In the genomic region with DNA sequence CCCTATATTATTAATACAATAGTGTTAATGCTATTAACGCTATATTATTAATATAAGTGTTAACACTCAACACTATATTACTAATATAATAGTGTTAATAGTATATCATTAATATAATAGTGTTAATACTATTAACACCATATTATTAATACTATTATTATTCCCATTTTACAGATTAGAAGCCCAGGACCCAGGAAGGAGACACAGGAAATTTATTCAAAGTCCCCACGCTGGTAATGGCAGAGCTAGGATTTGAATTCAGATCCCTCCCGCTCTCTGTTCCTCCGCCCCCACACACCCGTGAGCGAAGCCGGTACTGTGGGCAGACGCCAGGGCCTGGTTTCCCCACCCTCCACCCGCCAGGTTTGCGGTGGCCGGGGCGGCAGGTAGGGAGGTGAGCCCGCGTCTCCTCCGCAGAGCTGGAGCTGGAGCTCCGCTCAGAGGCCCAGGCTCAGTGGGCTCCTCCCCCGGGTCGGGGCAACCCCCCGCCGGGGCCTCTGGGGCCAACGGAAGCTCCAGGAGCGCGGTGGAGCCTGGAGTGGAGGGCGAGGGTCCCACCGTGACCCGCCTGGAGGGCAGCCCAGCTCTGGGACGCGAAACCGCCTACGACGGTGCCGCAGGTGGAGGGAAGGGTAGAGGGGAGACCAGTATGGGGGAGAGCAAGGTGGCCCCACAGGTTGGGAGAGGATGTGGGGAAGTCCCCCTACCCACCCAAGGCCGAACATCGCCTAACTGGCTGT, we compare ENCODE assay signal across 20 cellular contexts. TPM values are rescaled to one million over a fixed set of nuclear protein-coding genes. Genes with fewer than 3 reads are reported as not detected.
DNase-seq lines count a peak whose midpoint lies in the region; ATAC-seq, FAIRE-seq and TF ChIP-seq lines count a peak whose summit lies in the region.
"Had no signal": no experiment of that assay in that cellular context is flagged by ENCODE, and none has a peak within 500 bp of the region (broad histone marks: within the 10 kb centered on the region; RNA-seq: fewer than 3 reads in every experiment).

TSS of gene TMEM225B (plus strand) at position 506 of the 740 bp plus-strand sequence. CDS start 6,122 bp downstream, outside the sequence.

- H2BK15ac ChIP-seq in IMR-90 (ENCODE audit: low read depth, low read length) (no peak within 1 kb of the TSS), H1 (ENCODE audit: low read length) (no peak within 1 kb of the TSS)

- TF ChIP-seq EP300 in H1 (IDR thresholded peaks at IDR 0.05; ENCODE audit: borderline replicate concordance in 1 of 2, low read depth in 2 of 2, low read length in 2 of 2): no peak

- TF ChIP-seq RAD21 in IMR-90 (IDR thresholded peaks at IDR 0.05; ENCODE audit: low read length) (no peak), H1 (IDR thresholded peaks at IDR 0.05 in 1 of 2, conservative IDR thresholded peaks at IDR 0.05 in 1 of 2; ENCODE audit: low read depth in 2 of 2, low read length in 2 of 2) (no peak)

- H3K9me3 ChIP-seq in IMR-90 (ENCODE audit: control insufficient read depth, insufficient read depth, low read length): no peaks in the 10 kb centered on the region
- H3K9me3 ChIP-seq in H1 (ENCODE audit: insufficient read depth in 2 of 2, low read depth in 1 of 2, low read length in 1 of 2): no peaks in the 10 kb centered on the region
- no peaks in the 10 kb centered on the region for H3K9me3 ChIP-seq in thoracic aorta
- H3K9me3 ChIP-seq: neutrophil had no signal

- H3K27ac ChIP-seq in IMR-90 (ENCODE audit: insufficient read depth, low read length) (no peak within 1 kb of the TSS), H1 (ENCODE audit: low read depth, low read length) (no peak within 1 kb of the TSS), thoracic aorta (no peak within 1 kb of the TSS)
- H3K27ac ChIP-seq: KMS-11, neutrophil, WERI-Rb-1 had no signal

- H4K20me1 ChIP-seq in IMR-90 (ENCODE audit: insufficient read depth, low read length): no peaks in the 10 kb centered on the region
- H4K20me1 ChIP-seq in H1 (replicated peaks in 1 of 2; ENCODE audit: control insufficient read depth in 1 of 2, insufficient read depth in 2 of 2, low read length in 2 of 2): no peaks in the 10 kb centered on the region

- H2AK9ac ChIP-seq in IMR-90 (replicated peaks; ENCODE audit: low read depth, low read length, poor library complexity): no peak within 1 kb of the TSS

- POLR2A ChIA-PET in IMR-90 (lab: Charles Lee; ENCODE audit: unreplicated experiment) (no interaction called here), H1 (lab: Charles Lee; ENCODE audit: partially characterized antibody) (interaction anchor here (0.7 to 2.8 kb wide), 6 partner anchors 10 to 417 kb away, joined by 3 to 11 read pairs (median 4); partner anchors contain the start of genes ZKSCAN1, ZNF655 and ZSCAN25)

- no peak within 1 kb of the TSS for H3K4ac ChIP-seq in IMR-90 (ENCODE audit: low read depth, low read length)
- H3K4ac ChIP-seq in H1 (replicated peaks; ENCODE audit: insufficient read length, low read depth, low read length): no peak within 1 kb of the TSS

- no peak for FAIRE-seq in H1 (lab: Jason Lieb, UNC)

- CTCF ChIA-PET in IMR-90 (lab: Yijun Ruan, JAX): interaction anchor here (0.8 kb wide), 1 partner anchor 11 kb away, joined by 3 read pairs; no protein-coding TSS in a partner anchor
- CTCF ChIA-PET in H1 (lab: Charles Lee; ENCODE audit: partially characterized antibody): interaction anchor here (0.6 to 1.4 kb wide), 6 partner anchors 19 to 241 kb away, joined by 3 to 5 read pairs (median 3); partner anchors contain the start of gene ZSCAN25

- H3K9ac ChIP-seq in IMR-90 (ENCODE audit: low read depth, low read length) (no peak within 1 kb of the TSS), H1 (replicated peaks in 1 of 4; ENCODE audit: extremely low read depth in 1 of 4, low read depth in 3 of 4, low read length in 3 of 4) (no peak within 1 kb of the TSS)
- H3K9ac ChIP-seq: KMS-11 had no signal

- H3K36me3 ChIP-seq in IMR-90 (ENCODE audit: control insufficient read depth, insufficient read depth, low read length) (no peaks in the 10 kb centered on the region), H1 (ENCODE audit: control insufficient read depth in 2 of 4, insufficient read depth in 4 of 4, low read length in 3 of 4) (no peaks in the 10 kb centered on the region), thoracic aorta (no peaks in the 10 kb centered on the region)
- H3K36me3 ChIP-seq: neutrophil, WERI-Rb-1 had no signal

- H3K27ac Mint-ChIP-seq in activated naive CD4-positive, alpha-beta T cell treated with anti-CD3 and anti-CD28 coated beads, Interleukin-2, amount 50 U/mL, for 72 hours: no peak within 1 kb of the TSS
- H3K27ac Mint-ChIP-seq: activated naive CD4-positive, alpha-beta T cell treated with anti-CD3 and anti-CD28 coated beads, Interleukin-2, amount 50 U/mL, for 24 hours; CD8-positive, alpha-beta memory T cell; effector memory CD8-positive, alpha-beta T cell had no signal

- BruUV-seq in IMR-90 (replicated peaks; lab: Mats Ljungman, UMichigan): no TSS peak

- H3K18ac ChIP-seq in IMR-90 (ENCODE audit: low read depth, low read length): no peak within 1 kb of the TSS
- peak within 1 kb of the TSS; percentile 24; the same call in 1 of the 2 replicates for H3K18ac ChIP-seq in H1 (ENCODE audit: extremely low read depth, low read length)

- WGBS in IMR-90 (ENCODE audit: extremely low coverage in 2 of 2, insufficient read length in 1 of 2), 2 experiments: 51% methylated on average over 15 of the region's 34 CpGs; no CpG with 5 or more reads in 1 of the 2 experiments
- 87% methylated on average over 30 of the region's 34 CpGs; no CpG with 5 or more reads in 1 of the 2 experiments for WGBS in H1 (ENCODE audit: extremely low coverage in 1 of 2, insufficient coverage in 1 of 2, insufficient read length in 1 of 2, insufficient replicate concordance in 2 of 2, low coverage in 1 of 2, low lambda C conversion rate in 2 of 2, missing lambda C conversion rate in 1 of 2), 2 experiments

- TF ChIP-seq POLR2A in IMR-90 (IDR thresholded peaks at IDR 0.05; ENCODE audit: low read depth, low read length): no peak
- TF ChIP-seq POLR2A in H1 (IDR thresholded peaks at IDR 0.05; ENCODE audit: control extremely low read depth in 1 of 2, low read depth in 2 of 2, low read length in 2 of 2): no peak

- H4K5ac ChIP-seq in IMR-90 (ENCODE audit: low read depth, low read length) (no peak within 1 kb of the TSS), H1 (ENCODE audit: insufficient read length, low read depth, low read length) (no peak within 1 kb of the TSS)

- no peak within 1 kb of the TSS for H3K23ac ChIP-seq in IMR-90 (ENCODE audit: low read depth, low read length)
- no peak within 1 kb of the TSS for H3K23ac ChIP-seq in H1 (ENCODE audit: insufficient read length)

- no peaks in the 10 kb centered on the region for H3K9me1 ChIP-seq in IMR-90 (ENCODE audit: insufficient read depth, low read length)

- H4K8ac ChIP-seq in IMR-90 (ENCODE audit: low read depth in 2 of 2, low read length in 2 of 2) (no peak within 1 kb of the TSS), H1 (ENCODE audit: extremely low read depth, insufficient read depth, low read length) (peak within 1 kb of the TSS; percentile 57)

- H3K56ac ChIP-seq in IMR-90 (ENCODE audit: extremely low read depth, insufficient read depth, low read length) (no peak within 1 kb of the TSS), H1 (replicated peaks; ENCODE audit: insufficient read length, low read depth, low read length) (no peak within 1 kb of the TSS)

- H2BK120ac ChIP-seq in IMR-90 (ENCODE audit: low read depth, low read length): no peak within 1 kb of the TSS
- no peak within 1 kb of the TSS for H2BK120ac ChIP-seq in H1 (replicated peaks; ENCODE audit: low read depth, low read length)

- no peak within 1 kb of the TSS for H2BK5ac ChIP-seq in IMR-90 (ENCODE audit: low read depth, low read length, poor library complexity, severe bottlenecking)
- H2BK5ac ChIP-seq in H1 (ENCODE audit: low read depth, low read length): no peak within 1 kb of the TSS

- no peaks in the 10 kb centered on the region for H3K36me3 Mint-ChIP-seq in activated naive CD4-positive, alpha-beta T cell treated with anti-CD3 and anti-CD28 coated beads, Interleukin-2, amount 50 U/mL, for 72 hours
- H3K36me3 Mint-ChIP-seq: activated naive CD4-positive, alpha-beta T cell treated with anti-CD3 and anti-CD28 coated beads, Interleukin-2, amount 50 U/mL, for 24 hours; CD8-positive, alpha-beta memory T cell had no signal

- H2AK5ac ChIP-seq in IMR-90 (ENCODE audit: low read depth, low read length) (no peak within 1 kb of the TSS), H1 (ENCODE audit: low read depth, low read length) (no peak within 1 kb of the TSS)

- no peaks in the 10 kb centered on the region for H3K79me2 ChIP-seq in H1 (ENCODE audit: control insufficient read depth in 1 of 2, insufficient read depth in 2 of 2, low read length in 2 of 2)

- H3K4me3 ChIP-seq in IMR-90 (ENCODE audit: insufficient read depth, low read depth, low read length) (no peak within 1 kb of the TSS), H1 (ENCODE audit: extremely low read depth in 1 of 4, insufficient read depth in 2 of 4, low read depth in 3 of 4, low read length in 4 of 4) (no peak within 1 kb of the TSS), thoracic aorta (no peak within 1 kb of the TSS)

- H3K4me2 ChIP-seq in IMR-90 (ENCODE audit: low read depth, low read length): no peak within 1 kb of the TSS
- H3K4me2 ChIP-seq in H1 (ENCODE audit: insufficient read depth in 1 of 2, low read depth in 2 of 2, low read length in 2 of 2): no peak within 1 kb of the TSS
- H3K4me2 ChIP-seq: KMS-11 had no signal

- TF ChIP-seq CTCF in IMR-90 (conservative IDR thresholded peaks at IDR 0.05; ENCODE audit: low read depth, low read length) (no peak), H1 (IDR thresholded peaks at IDR 0.05; ENCODE audit: control extremely low read depth in 1 of 3, insufficient read depth in 1 of 3, low read depth in 1 of 3, low read length in 3 of 3) (no peak), thoracic aorta (IDR thresholded peaks at IDR 0.05) (no peak)

- no peak within 1 kb of the TSS; the same call in 1 of the 2 replicates for H2BK12ac ChIP-seq in H1 (ENCODE audit: low read depth, low read length)

- no peaks in the 10 kb centered on the region for H3K27me3 ChIP-seq in IMR-90 (ENCODE audit: control insufficient read depth, insufficient read depth, low read length)
- no peaks in the 10 kb centered on the region for H3K27me3 ChIP-seq in H1 (replicated peaks in 1 of 4; ENCODE audit: control insufficient read depth in 3 of 4, extremely low read depth in 1 of 4, insufficient read depth in 3 of 4, low read length in 3 of 4)
- H3K27me3 ChIP-seq in thoracic aorta (replicated peaks; ENCODE audit: insufficient read depth): no peaks in the 10 kb centered on the region

- H3K23me2 ChIP-seq in H1 (ENCODE audit: low read depth, low read length): no peaks in the 10 kb centered on the region

- intact Hi-C loops in IMR-90 (cut with micrococcal nuclease): no loop called here

- in situ Hi-C loops in IMR-90 (cut with MboI; ENCODE audit: low sequenced_read_pairs): no loop called here

- H3K79me1 ChIP-seq in IMR-90 (ENCODE audit: low read depth in 1 of 2, low read length in 2 of 2) (no peaks in the 10 kb centered on the region), H1 (ENCODE audit: low read depth, low read length) (no peaks in the 10 kb centered on the region)

- dilution Hi-C loops in IMR-90 (cut with HindIII; ENCODE audit: low sequenced_read_pairs, unreplicated experiment): no loop called here

- peak; percentile 46 to 50 for ATAC-seq in activated naive CD4-positive, alpha-beta T cell treated with anti-CD3 and anti-CD28 coated beads, Interleukin-2, amount 50 U/mL, for 72 hours
- ATAC-seq in IMR-90 (ENCODE audit: low read depth): no peak
- ATAC-seq in thoracic aorta (ENCODE audit: insufficient number of reproducible peaks, low FRiP score, low read depth): peak; percentile 27
- ATAC-seq: effector memory CD8-positive, alpha-beta T cell; left ventricle myocardium superior had no signal

- H4K91ac ChIP-seq in IMR-90 (ENCODE audit: insufficient read depth, low read depth, low read length) (no peak within 1 kb of the TSS), H1 (replicated peaks; ENCODE audit: insufficient read length, low read length) (no peak within 1 kb of the TSS)

- H2AFZ ChIP-seq in IMR-90 (replicated peaks; ENCODE audit: low read length, poor library complexity) (peak within 1 kb of the TSS; percentile 43), H1 (ENCODE audit: low read length) (0 out of 2 replicates have a peak within 1 kb of the TSS, but pooled peaks have one; percentile 63)

- no peak within 1 kb of the TSS for H3K14ac ChIP-seq in IMR-90 (replicated peaks; ENCODE audit: low read depth, low read length)
- no peak within 1 kb of the TSS for H3K14ac ChIP-seq in H1 (ENCODE audit: insufficient read length)

- DNase-seq in activated naive CD4-positive, alpha-beta T cell treated with anti-CD3 and anti-CD28 coated beads, Interleukin-2, amount 50 U/mL, for 72 hours (ENCODE audit: low spot score in 2 of 2): no peak
- no peak for DNase-seq in activated naive CD4-positive, alpha-beta T cell treated with Interleukin-2 at 50 U/mL for 16 hours
- DNase-seq in IMR-90: no peak
- DNase-seq in H1 (ENCODE audit: low read depth in 1 of 2, low spot score in 2 of 2): peak in 1 of 2 experiments; percentile 55
- no peak for DNase-seq in thoracic aorta (ENCODE audit: low spot score)
- no peak for DNase-seq in NCI-H446 (lab: John Stamatoyannopoulos, UW)
- no peak for DNase-seq in effector CD8-positive, alpha-beta T cell (lab: John Stamatoyannopoulos, UW)
- DNase-seq: DMS79; effector memory CD8-positive, alpha-beta T cell; left ventricle myocardium superior; NCI-H1092; NCI-H2081 treated with DMSO at 0.1 percent for 48 hours; OCI-M1; SIG-M5; substantia nigra; WERI-Rb-1 had no signal

- H2BK20ac ChIP-seq in IMR-90 (ENCODE audit: low read depth, low read length): no peak within 1 kb of the TSS
- H2BK20ac ChIP-seq in H1 (ENCODE audit: low read length): no peak within 1 kb of the TSS

- H3K4me1 ChIP-seq in IMR-90 (ENCODE audit: control insufficient read depth, insufficient read depth, low read length): no peaks in the 10 kb centered on the region
- peaks cover 0 to 3% (median 2%) of the 10 kb centered on the region in 4 experiments; a peak in 3 of 7 replicates for H3K4me1 ChIP-seq in H1 (replicated peaks in 1 of 4; ENCODE audit: control insufficient read depth in 3 of 4, insufficient read depth in 4 of 4, low read length in 3 of 4)
- H3K4me1 ChIP-seq in thoracic aorta (ENCODE audit: control insufficient read depth in 1 of 2, low read depth in 2 of 2): no peaks in the 10 kb centered on the region

- H3K9me3 Mint-ChIP-seq in activated naive CD4-positive, alpha-beta T cell treated with anti-CD3 and anti-CD28 coated beads, Interleukin-2, amount 50 U/mL, for 72 hours: no peaks in the 10 kb centered on the region
- H3K9me3 Mint-ChIP-seq: activated naive CD4-positive, alpha-beta T cell treated with anti-CD3 and anti-CD28 coated beads, Interleukin-2, amount 50 U/mL, for 24 hours; CD8-positive, alpha-beta memory T cell; effector memory CD8-positive, alpha-beta T cell had no signal

RNA-seq across cellular contexts. Expression of gene TMEM225B, which starts in this region (rescaled TPM):
- total RNA-seq in activated naive CD4-positive, alpha-beta T cell treated with anti-CD3 and anti-CD28 coated beads, Interleukin-2, amount 50 U/mL, for 72 hours: 1 to 10 TPM in 1 of 2 donors, under 1 TPM in 1; 0.76 to 4.1 TPM
- total RNA-seq in IMR-90 (2012; rRNA removed) (0.54 and 0.56 TPM in 2 replicates), thoracic aorta (1 to 10 TPM in 1 of 2 donors, not detected in 1; 2.2 TPM)
- polyA plus RNA-seq in IMR-90 (2012; rRNA removed) (0.27 and 0.32 TPM in 2 replicates), H1 (2011; rRNA removed) (0.63 and 0.68 TPM in 2 replicates)
- polyA plus RNA-seq in IMR-90 (2012; cell fraction: cytosol; rRNA removed): 0.27 and 0.42 TPM in 2 replicates
- polyA plus RNA-seq in IMR-90 (2012; cell fraction: nucleus; rRNA removed; ENCODE audit: low replicate concordance): 0.78 and 1.5 TPM in 2 replicates
- not detected in 2 replicates for total RNA-seq in H1 (2021; fragmentation: NEBNext Ultra II Directional; extraction: Animal tissue kit (Norgen Biotek cat#: 25700))
- polyA plus RNA-seq in H1 (2011; cell fraction: cytosol; rRNA removed): 0.50 TPM
- 1.7 TPM for polyA plus RNA-seq in H1 (2011; cell fraction: nucleus; rRNA removed)
- polyA plus RNA-seq in H1 (2012, experiment 1 of 2): 0.25 to 0.68 TPM (median 0.36 TPM) in 4 replicates
- 0.41 TPM for polyA plus RNA-seq in H1 (2012, experiment 2 of 2)
- polyA plus RNA-seq in H1 (2013, experiment 1 of 2): 0.08 TPM
- 0.33 TPM for polyA plus RNA-seq in H1 (2013, experiment 2 of 2)
- not detected in 2 replicates for polyA minus RNA-seq in H1 (2011; rRNA and poly(A)+ RNA removed)
- polyA minus RNA-seq in H1 (2011; cell fraction: cytosol; rRNA and poly(A)+ RNA removed): not detected
- 1.00 TPM for polyA minus RNA-seq in H1 (2011; cell fraction: nucleus; rRNA and poly(A)+ RNA removed)
- total RNA-seq: left ventricle myocardium superior had no signal
